8 cellular contexts compared by ENCODE assay signal in the genomic region with DNA sequence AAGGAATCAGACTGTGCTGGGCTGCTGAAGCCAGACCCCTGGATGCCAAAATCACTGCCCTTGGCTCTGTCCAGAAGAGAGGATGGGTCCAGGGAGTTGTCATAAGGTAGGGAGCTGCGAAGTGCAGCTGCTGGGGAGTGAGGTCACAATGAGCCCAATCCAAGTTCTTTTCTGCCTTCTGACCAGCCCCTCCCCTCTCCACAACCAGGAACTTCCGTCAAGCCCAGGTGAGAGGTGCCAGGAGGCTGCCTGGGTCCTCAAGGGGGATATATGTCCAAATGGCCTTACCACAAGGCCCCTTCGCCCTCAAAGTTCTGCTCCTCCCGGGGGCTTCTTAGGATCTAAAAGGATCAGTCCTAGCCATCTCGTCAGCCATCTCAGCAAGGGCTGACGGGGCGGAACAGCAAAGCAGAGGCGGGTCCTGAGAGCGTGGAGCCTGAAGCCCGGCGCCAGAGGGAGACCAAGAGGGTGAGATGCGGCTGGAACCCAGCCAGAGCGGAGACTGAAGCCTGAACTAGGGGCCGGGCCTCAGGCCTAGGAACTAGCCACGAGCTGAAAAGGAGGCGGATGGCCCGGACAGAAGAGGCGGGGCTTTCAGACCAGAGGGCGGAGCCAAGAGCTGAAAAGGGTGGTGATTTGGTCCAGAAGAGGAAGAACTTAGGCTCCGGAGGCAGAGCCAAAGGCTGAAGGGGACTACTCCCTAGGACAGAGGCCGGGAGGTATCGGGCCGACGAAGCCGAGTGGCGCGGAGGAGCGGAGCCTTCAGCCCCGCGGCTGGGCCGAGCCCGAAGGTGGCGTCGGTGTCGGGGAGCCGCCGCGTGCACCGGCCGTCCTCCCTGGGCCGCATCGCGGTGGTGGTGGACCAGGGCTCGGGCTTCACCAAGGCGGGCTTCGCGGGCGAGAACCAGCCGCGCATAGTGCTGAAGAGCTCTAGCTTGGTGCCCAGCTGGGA. TPM values are rescaled to one million over a fixed set of nuclear protein-coding genes. Genes with fewer than 3 reads are reported as not detected.
DNase-seq lines count a peak whose midpoint lies in the region; ATAC-seq and TF ChIP-seq lines count a peak whose summit lies in the region.

A gene (plus strand): TSS at position 651 of the 952 bp plus-strand sequence. CDS start 555 bp downstream, outside the sequence.

- POLR2A ChIA-PET in naive thymus-derived CD8-positive, alpha-beta T cell (lab: Charles Lee): interaction anchor here (0.6 to 3.3 kb wide), 17 partner anchors 13 to 327 kb away, joined by 3 to 21 read pairs (median 6); a partner anchor contains a TSS

- peaks cover 17 to 44% (median 32%) of the 10 kb centered on the region in 4 donors for H3K4me1 Mint-ChIP-seq in naive thymus-derived CD8-positive, alpha-beta T cell
- peaks cover 30 to 43% of the 10 kb centered on the region in 2 donors for H3K4me1 Mint-ChIP-seq in stimulated activated naive B cell treated with anti-CD40 and anti-IgM and Interleukin-4, amounts not matched to agents 10 μg/mL and 1 μg/mL and 100 μg/mL, for 72 hours

- H3K36me3 Mint-ChIP-seq in naive thymus-derived CD8-positive, alpha-beta T cell: no peaks in the 10 kb centered on the region
- H3K36me3 Mint-ChIP-seq in stimulated activated naive B cell treated with anti-CD40 and anti-IgM and Interleukin-4, amounts not matched to agents 10 μg/mL and 1 μg/mL and 100 μg/mL, for 72 hours: peaks cover 0 to 3% of the 10 kb centered on the region in 2 donors

- H3K27ac Mint-ChIP-seq in naive thymus-derived CD8-positive, alpha-beta T cell: peak within 1 kb of the TSS; percentile 86 to 97 (median 94)
- peak within 1 kb of the TSS; percentile 91 for H3K27ac Mint-ChIP-seq in stimulated activated naive B cell treated with anti-CD40 and anti-IgM and Interleukin-4, amounts not matched to agents 10 μg/mL and 1 μg/mL and 100 μg/mL, for 72 hours

- no peaks in the 10 kb centered on the region for H3K9me3 Mint-ChIP-seq in naive thymus-derived CD8-positive, alpha-beta T cell
- no peaks in the 10 kb centered on the region for H3K9me3 Mint-ChIP-seq in stimulated activated naive B cell treated with anti-CD40 and anti-IgM and Interleukin-4, amounts not matched to agents 10 μg/mL and 1 μg/mL and 100 μg/mL, for 72 hours

- peak; percentile 47 for TF ChIP-seq CTCF in fibroblast of pulmonary artery (IDR thresholded peaks at IDR 0.05; ENCODE audit: low read length, missing control alignments)

- H3K27me3 Mint-ChIP-seq in naive thymus-derived CD8-positive, alpha-beta T cell: no peaks in the 10 kb centered on the region
- H3K27me3 Mint-ChIP-seq in stimulated activated naive B cell treated with anti-CD40 and anti-IgM and Interleukin-4, amounts not matched to agents 10 μg/mL and 1 μg/mL and 100 μg/mL, for 72 hours: no peaks in the 10 kb centered on the region

- DNase-seq in COR-L47 (lab: John Stamatoyannopoulos, UW): peak; percentile 81
- peak; percentile 96 for DNase-seq in HS-5 (ENCODE audit: low read depth)
- peak; percentile 100 for DNase-seq in RPMI8226
- DNase-seq in activated effector memory CD4-positive, alpha-beta T cell treated with Interleukin-2 at 50 U/mL for 16 hours: peak; percentile 72
- peak; percentile 99 for DNase-seq in fibroblast of pulmonary artery (ENCODE audit: low read depth)
- peak; percentile 47 to 84 (median 60) for DNase-seq in naive thymus-derived CD8-positive, alpha-beta T cell
- DNase-seq in stimulated activated naive B cell treated with anti-CD40 and anti-IgM and Interleukin-4, amounts not matched to agents 10 μg/mL and 1 μg/mL and 100 μg/mL, for 72 hours: peak; percentile 94

- peak within 1 kb of the TSS; percentile 56 for H3K4me3 ChIP-seq in fibroblast of pulmonary artery (replicated peaks; ENCODE audit: low read depth, low read length)

- H3K4me3 Mint-ChIP-seq in naive thymus-derived CD8-positive, alpha-beta T cell: peak within 1 kb of the TSS; percentile 90 to 99 (median 96)
- peak within 1 kb of the TSS; percentile 85 to 86 for H3K4me3 Mint-ChIP-seq in stimulated activated naive B cell treated with anti-CD40 and anti-IgM and Interleukin-4, amounts not matched to agents 10 μg/mL and 1 μg/mL and 100 μg/mL, for 72 hours

- peak; percentile 28 for ATAC-seq in GM19468 (IDR thresholded peaks at IDR 0.05; ENCODE audit: extremely low read depth, unreplicated experiment)
- ATAC-seq in naive thymus-derived CD8-positive, alpha-beta T cell: peak; percentile 39 to 51
- ATAC-seq in stimulated activated naive B cell treated with anti-CD40 and anti-IgM and Interleukin-4, amounts not matched to agents 10 μg/mL and 1 μg/mL and 100 μg/mL, for 72 hours (replicated peaks): peak; percentile 74 to 76

RNA-seq across cellular contexts. Expression of the gene that starts here (rescaled TPM):
- 1 to 10 TPM; 3.7 to 4.5 TPM for total RNA-seq in naive thymus-derived CD8-positive, alpha-beta T cell
- polyA plus RNA-seq in naive thymus-derived CD8-positive, alpha-beta T cell: 1 to 10 TPM; 1.8 to 3.2 (median 1.9) TPM

Comparison
In these comparisons a context has a peak if more than half of its experiments do, and no peak if none do; other contexts are left out.
1. Peak in every context shown above with its lines: DNase-seq, ATAC-seq and H3K4me3 ChIP-seq.